Comparison of ENCODE assay signal across 10 cellular contexts in genomic region chr2:160241251-160242137, GRCh38. TPM values are rescaled to one million over a fixed set of nuclear protein-coding genes. Genes with fewer than 3 reads are reported as not detected.
A peak's percentile ranks its signal among the peaks of the same experiment; 100 is the strongest.
DNase-seq lines count a peak whose midpoint lies in the region; ATAC-seq and TF ChIP-seq lines count a peak whose summit lies in the region.
"Had no signal": no experiment of that assay in that cellular context is flagged by ENCODE, and none has a peak within 500 bp of the region (broad histone marks: within the 10 kb centered on the region; RNA-seq: fewer than 3 reads in every experiment).

No MANE protein-coding gene starts in this region.

- CTCF ChIA-PET in A673 (lab: Charles Lee): no interaction called here
- CTCF ChIA-PET in mammary epithelial cell (lab: Charles Lee; ENCODE audit: low non-redundant PET): interaction anchor here (0.6 kb wide), 1 partner anchor 11 kb away, joined by 3 read pairs; no protein-coding TSS in a partner anchor

- intact Hi-C loops in A673 (cut with micrococcal nuclease; ENCODE audit: unreplicated experiment) (no loop called here), mammary epithelial cell (cut with micrococcal nuclease) (loop anchor here (2.0 to 5.0 kb wide), 3 partner anchors 45 to 129 kb away; no protein-coding TSS in a partner anchor), spleen (cut with DNase I; ENCODE audit: low total_unique reads) (loop anchor here (10.0 kb wide), 1 partner anchor 753 kb away; no protein-coding TSS in a partner anchor)

- POLR2A ChIA-PET in A673 (lab: Charles Lee; ENCODE audit: low non-redundant PET): no interaction called here

- WGBS in mammary epithelial cell (ENCODE audit: low coverage, missing lambda C conversion rate): 41% methylated on average over 2 of the region's 4 CpGs
- 75% methylated on average over 4 of the region's 4 CpGs for WGBS in liver
- WGBS in spleen, 5 donors: 64 to 75% (median 66%) methylated on average over 4 of the region's 4 CpGs

- H3K9me3 ChIP-seq in A673 (ENCODE audit: low read depth, low read length, poor library complexity, severe bottlenecking) (no peaks in the 10 kb centered on the region), mammary epithelial cell (replicated peaks; ENCODE audit: insufficient read depth, low read length) (no peaks in the 10 kb centered on the region), liver (ENCODE audit: control insufficient read depth in 4 of 4, low read length in 3 of 4) (no peaks in the 10 kb centered on the region), spleen (no peaks in the 10 kb centered on the region)

- H3K4me1 ChIP-seq in A673 (ENCODE audit: insufficient read depth, low read length, poor library complexity, severe bottlenecking) (no peaks in the 10 kb centered on the region), mammary epithelial cell (ENCODE audit: insufficient read depth, low read length) (peaks cover 50% of the 10 kb centered on the region), liver (ENCODE audit: control insufficient read depth in 4 of 4, insufficient read depth in 4 of 4, low read length in 3 of 4) (no peaks in the 10 kb centered on the region), spleen (peaks cover 0 to 13% (median 0%) of the 10 kb centered on the region in 6 donors)

- no peaks in the 10 kb centered on the region for H3K27me3 ChIP-seq in A673 (replicated peaks; ENCODE audit: insufficient read depth, low read depth, low read length, poor library complexity)
- H3K27me3 ChIP-seq in mammary epithelial cell (ENCODE audit: insufficient read depth, low read length): no peaks in the 10 kb centered on the region
- no peaks in the 10 kb centered on the region for H3K27me3 ChIP-seq in liver (ENCODE audit: control insufficient read depth in 4 of 4, insufficient read depth in 4 of 4, low read length in 3 of 4)
- no peaks in the 10 kb centered on the region for H3K27me3 ChIP-seq in spleen (replicated peaks in 1 of 7)

- no peaks in the 10 kb centered on the region for H3K36me3 ChIP-seq in A673 (ENCODE audit: insufficient read depth, low read length, poor library complexity, severe bottlenecking)
- H3K36me3 ChIP-seq in mammary epithelial cell (ENCODE audit: insufficient read depth, low read length): no peaks in the 10 kb centered on the region
- H3K36me3 ChIP-seq in liver (ENCODE audit: control insufficient read depth in 4 of 4, insufficient read depth in 3 of 4, low read depth in 1 of 4, low read length in 3 of 4): no peaks in the 10 kb centered on the region
- H3K36me3 ChIP-seq in spleen: no peaks in the 10 kb centered on the region

- no peak; the same call in 1 of the 2 replicates for TF ChIP-seq RAD21 in Ishikawa (IDR thresholded peaks at IDR 0.05; ENCODE audit: low read depth)
- no peak for TF ChIP-seq RAD21 in liver (IDR thresholded peaks at IDR 0.05)

- no peaks in the 10 kb centered on the region for H3K79me2 ChIP-seq in mammary epithelial cell (ENCODE audit: insufficient read depth, low read length)

- H3K9ac ChIP-seq in mammary epithelial cell (ENCODE audit: insufficient read depth, low read length) (peak overlapping the region; percentile 67), liver (ENCODE audit: low read depth in 1 of 2, low read length in 2 of 2) (no peak overlapping the region)

- H3K4me3 ChIP-seq in A673 (ENCODE audit: low read depth, low read length, poor library complexity, severe bottlenecking) (no peak overlapping the region), mammary epithelial cell (replicated peaks in 1 of 3; ENCODE audit: insufficient read depth in 1 of 3, low read depth in 2 of 3, low read length in 3 of 3) (no peak overlapping the region), liver (ENCODE audit: low read depth in 1 of 3, low read length in 3 of 3) (no peak overlapping the region), spleen (no peak overlapping the region)

- TF ChIP-seq CTCF in A673 (conservative IDR thresholded peaks at IDR 0.05; ENCODE audit: low read depth, low read length) (no peak), mammary epithelial cell (conservative IDR thresholded peaks at IDR 0.05 in 1 of 2, IDR thresholded peaks at IDR 0.05 in 1 of 2; ENCODE audit: extremely low read depth in 1 of 2, insufficient read depth in 1 of 2, low read depth in 1 of 2, low read length in 2 of 2) (no peak), liver (IDR thresholded peaks at IDR 0.05; ENCODE audit: low read depth, low read length, missing input control) (no peak), spleen (IDR thresholded peaks at IDR 0.05 in 8 of 11, conservative IDR thresholded peaks at IDR 0.05 in 3 of 11) (no peak)

- H3K4me2 ChIP-seq in mammary epithelial cell (ENCODE audit: insufficient read depth, low read depth, low read length): peak overlapping the region; percentile 19

- BruUV-seq in A673 (replicated peaks; lab: Mats Ljungman, UMichigan): no TSS peak
- TSS peak; percentile 99 for BruUV-seq in mammary epithelial cell (replicated peaks; lab: Mats Ljungman, UMichigan)

- in situ Hi-C loops in mammary epithelial cell (cut with MboI; ENCODE audit: low sequenced_read_pairs in 2 of 2): no loop called here

- no peak for TF ChIP-seq POLR2A in spleen (IDR thresholded peaks at IDR 0.05)

- dilution Hi-C loops in mammary epithelial cell (cut with HindIII; ENCODE audit: low sequenced_read_pairs): loop anchor here (5.0 kb wide), 1 partner anchor 81 kb away; no protein-coding TSS in a partner anchor

- H2AFZ ChIP-seq in mammary epithelial cell (ENCODE audit: low read depth, low read length): peak overlapping the region; percentile 70

- DNase-seq in A673 (ENCODE audit: low spot score) (peak; percentile 70), mammary epithelial cell (peak; percentile 94), spleen (no peak)
- DNase-seq in stimulated activated CD4-positive, alpha-beta T cell treated with anti-CD3 and anti-CD28 coated beads, Interleukin-4, amount 100 ng/mL, for 4 hours: no peak
- DNase-seq: NCI-H1930 had no signal

- TF ChIP-seq EP300 in Ishikawa (IDR thresholded peaks at IDR 0.05; ENCODE audit: borderline replicate concordance): peak; percentile 97

- H3K27ac ChIP-seq in A673 (ENCODE audit: low read depth, low read length, poor library complexity, severe bottlenecking) (no peak overlapping the region), mammary epithelial cell (ENCODE audit: insufficient read depth, low read depth, low read length) (peak overlapping the region; percentile 86), liver (ENCODE audit: low read depth in 1 of 2, low read length in 2 of 2) (no peak overlapping the region), spleen (no peak overlapping the region)
- H3K27ac ChIP-seq: C4-2B had no signal

- ATAC-seq in GM21360 (IDR thresholded peaks at IDR 0.05; ENCODE audit: unreplicated experiment) (no peak), GM18861 (IDR thresholded peaks at IDR 0.05; ENCODE audit: unreplicated experiment) (no peak)

- H4K20me1 ChIP-seq in mammary epithelial cell (ENCODE audit: insufficient read depth, low read length): no peaks in the 10 kb centered on the region

TF ChIP-seq in Ishikawa, 13 proteins besides CTCF, POLR2A, EP300 and RAD21 (continues in another document):
- TF ChIP-seq ZBTB7A (IDR thresholded peaks at IDR 0.05; ENCODE audit: low read depth) (no peak), USF1 (IDR thresholded peaks at IDR 0.05) (no peak), NFIC (IDR thresholded peaks at IDR 0.05) (peak; percentile 99), YY1 (IDR thresholded peaks at IDR 0.05; ENCODE audit: low read depth) (no peak), MAX (IDR thresholded peaks at IDR 0.05) (peak; percentile 75), TAF1 (IDR thresholded peaks at IDR 0.05; ENCODE audit: low read depth) (no peak), EGR1 (IDR thresholded peaks at IDR 0.05) (no peak)

TF ChIP-seq in liver, 16 proteins besides CTCF, POLR2A, EP300 and RAD21:
- peak; percentile 17 to 26 for TF ChIP-seq JUND (IDR thresholded peaks at IDR 0.05)
- TF ChIP-seq TAF1 (conservative IDR thresholded peaks at IDR 0.05): no peak
- no peak for TF ChIP-seq RXRA (IDR thresholded peaks at IDR 0.05)

RNA-seq across cellular contexts. Expression of gene ITGB6, which starts 41.4 kb away (rescaled TPM):
- total RNA-seq in A673 (2021) (not detected in 2 replicates), mammary epithelial cell (100 to 1,000 TPM; 186 to 461 TPM), liver (under 1 TPM in 1 of 2 donors, not detected in 1; 0.08 TPM), spleen (not detected)
- polyA plus RNA-seq in mammary epithelial cell (162 TPM), liver (under 1 TPM; 0.03 to 0.10 TPM), spleen (under 1 TPM in 1 of 3 donors, not detected in 2; 0.02 TPM)
- 233 TPM for polyA minus RNA-seq in mammary epithelial cell

Comparison
In these comparisons a context has a peak if more than half of its experiments do, and no peak if none do; other contexts are left out.
1. DNase-seq: peak in A673 (single experiment) and mammary epithelial cell (single experiment); none in spleen (single experiment) and stimulated activated CD4-positive, alpha-beta T cell treated with anti-CD3 and anti-CD28 coated beads, Interleukin-4, amount 100 ng/mL, for 4 hours (0 of 2).
2. RNA of gene ITGB6, which starts 41.4 kb away (total RNA-seq): 186 to 461 TPM in mammary epithelial cell; 0.08 TPM in liver, not detected in A673 and not detected in spleen; every median in the first group is over 100 times any median in the second.